In genomic region chr6:4677751-4678065, GRCh38 we compare ENCODE assay signal across 21 cellular contexts.
DNase-seq lines count a peak whose midpoint lies in the region; ATAC-seq and TF ChIP-seq lines count a peak whose summit lies in the region.
"Had no signal": no experiment of that assay in that cellular context is flagged by ENCODE, and none has a peak within 500 bp of the region (broad histone marks: within the 10 kb centered on the region; RNA-seq: fewer than 3 reads in every experiment).

No MANE protein-coding gene starts in this region.

- no peaks in the 10 kb centered on the region for H3K27me3 ChIP-seq in right atrium auricular region
- H3K27me3 ChIP-seq in esophagus (ENCODE audit: control insufficient read depth in 1 of 2, insufficient read depth in 2 of 2, low read length in 2 of 2), result no peaks in the 10 kb centered on the region
- H3K27me3 ChIP-seq: BLaER1 had no signal

- H3K9me3 Mint-ChIP-seq in activated T-cell treated with anti-CD3 and anti-CD28 coated beads, Interleukin-2, amount 50 U/mL, for 4 hours, result no peaks in the 10 kb centered on the region
- no peaks in the 10 kb centered on the region for H3K9me3 Mint-ChIP-seq in activated T-helper 17 cell treated with anti-CD3 and anti-CD28 coated beads, Interleukin-2, amount 50 U/mL, for 72 hours
- H3K9me3 Mint-ChIP-seq: CD4-positive, CD25-positive, alpha-beta regulatory T cell; CD8-positive, alpha-beta T cell; H9 had no signal

- H3K4me1 ChIP-seq in right atrium auricular region, result no peaks in the 10 kb centered on the region
- peaks cover 2 to 7% of the 10 kb centered on the region in 2 donors for H3K4me1 ChIP-seq in esophagus (ENCODE audit: control insufficient read depth in 2 of 2, insufficient read depth in 2 of 2, low read length in 1 of 2)

- H3K27ac Mint-ChIP-seq in activated T-helper 17 cell treated with anti-CD3 and anti-CD28 coated beads, Interleukin-2, amount 50 U/mL, for 72 hours, result no peak overlapping the region
- H3K27ac Mint-ChIP-seq: B cell; CD4-positive, CD25-positive, alpha-beta regulatory T cell; CD8-positive, alpha-beta T cell; H9 had no signal

- H3K9me3 ChIP-seq in right atrium auricular region (no peaks in the 10 kb centered on the region), esophagus (ENCODE audit: control insufficient read depth in 2 of 2, insufficient read depth in 1 of 2, low read depth in 1 of 2, low read length in 1 of 2) (no peaks in the 10 kb centered on the region)
- H3K9me3 ChIP-seq: BLaER1 had no signal

- H3K4me3 ChIP-seq in right atrium auricular region, result no peak overlapping the region
- H3K4me3 ChIP-seq in esophagus (ENCODE audit: low read depth in 1 of 2, low read length in 2 of 2), result no peak overlapping the region
- H3K4me3 ChIP-seq: BLaER1, GM23248 had no signal

- DNase-seq in right atrium auricular region (ENCODE audit: low spot score), result peak; percentile 38
- no peak for DNase-seq in cardiac septum (ENCODE audit: low spot score)
- peak; percentile 72 for DNase-seq in mesenteric fat pad (ENCODE audit: low spot score)
- DNase-seq in activated T-cell treated with anti-CD3 and anti-CD28 coated beads, Interleukin-2, amount 50 U/mL, for 4 hours, result no peak
- no peak for DNase-seq in COLO668 (lab: John Stamatoyannopoulos, UW; ENCODE audit: unreplicated experiment)
- DNase-seq: CD4-positive, CD25-positive, alpha-beta regulatory T cell; DMS 273 treated with DMSO at 0.1 percent for 48 hours; DMS79; EL; GF-D8; GM23248; H9 had no signal

- WGBS in esophagus, 2 donors, result 72% methylated on average over 4 of the region's 4 CpGs

- H3K27me3 Mint-ChIP-seq in activated T-cell treated with anti-CD3 and anti-CD28 coated beads, Interleukin-2, amount 50 U/mL, for 4 hours (ENCODE audit: low read depth), result peaks cover 6% of the 10 kb centered on the region
- H3K27me3 Mint-ChIP-seq in activated T-helper 17 cell treated with anti-CD3 and anti-CD28 coated beads, Interleukin-2, amount 50 U/mL, for 72 hours, result peaks cover 12% of the 10 kb centered on the region

- intact Hi-C loops in cardiac septum (cut with DNase I), result no loop called here

- TF ChIP-seq CTCF in right atrium auricular region (IDR thresholded peaks at IDR 0.05), result no peak

- H3K27ac ChIP-seq in right atrium auricular region, result no peak overlapping the region
- H3K27ac ChIP-seq in esophagus (ENCODE audit: low read depth in 2 of 2, low read length in 1 of 2), result peak overlapping the region; percentile 62 to 80
- H3K27ac ChIP-seq: 22Rv1, BLaER1, C4-2B, GM23248 had no signal

- no peaks in the 10 kb centered on the region for H3K4me1 Mint-ChIP-seq in activated T-cell treated with anti-CD3 and anti-CD28 coated beads, Interleukin-2, amount 50 U/mL, for 4 hours (ENCODE audit: low read depth)
- H3K4me1 Mint-ChIP-seq in activated T-helper 17 cell treated with anti-CD3 and anti-CD28 coated beads, Interleukin-2, amount 50 U/mL, for 72 hours, result no peaks in the 10 kb centered on the region
- H3K4me1 Mint-ChIP-seq: B cell; CD4-positive, CD25-positive, alpha-beta regulatory T cell had no signal

- no peaks in the 10 kb centered on the region for H3K36me3 ChIP-seq in right atrium auricular region
- no peaks in the 10 kb centered on the region for H3K36me3 ChIP-seq in esophagus (ENCODE audit: control insufficient read depth in 2 of 2, insufficient read depth in 2 of 2, low read length in 1 of 2)
- H3K36me3 ChIP-seq: BLaER1 had no signal

- no peak overlapping the region for H3K4me3 Mint-ChIP-seq in activated T-cell treated with anti-CD3 and anti-CD28 coated beads, Interleukin-2, amount 50 U/mL, for 4 hours
- H3K4me3 Mint-ChIP-seq in activated T-helper 17 cell treated with anti-CD3 and anti-CD28 coated beads, Interleukin-2, amount 50 U/mL, for 72 hours, result no peak overlapping the region
- H3K4me3 Mint-ChIP-seq: B cell; CD4-positive, CD25-positive, alpha-beta regulatory T cell; CD8-positive, alpha-beta T cell; H9 had no signal

- H3K36me3 Mint-ChIP-seq in activated T-cell treated with anti-CD3 and anti-CD28 coated beads, Interleukin-2, amount 50 U/mL, for 4 hours (ENCODE audit: insufficient read depth), result no peaks in the 10 kb centered on the region
- no peaks in the 10 kb centered on the region for H3K36me3 Mint-ChIP-seq in activated T-helper 17 cell treated with anti-CD3 and anti-CD28 coated beads, Interleukin-2, amount 50 U/mL, for 72 hours (ENCODE audit: low read depth)
- H3K36me3 Mint-ChIP-seq: CD4-positive, CD25-positive, alpha-beta regulatory T cell; CD8-positive, alpha-beta T cell had no signal

- ATAC-seq in activated T-cell treated with anti-CD3 and anti-CD28 coated beads, Interleukin-2, amount 50 U/mL, for 4 hours, result no peak
- ATAC-seq in activated T-helper 17 cell treated with anti-CD3 and anti-CD28 coated beads, Interleukin-2, amount 50 U/mL, for 72 hours (replicated peaks), result no peak
- no peak for ATAC-seq in GM21723 (IDR thresholded peaks at IDR 0.05; ENCODE audit: unreplicated experiment)
- ATAC-seq: CD8-positive, alpha-beta T cell; HCT116 had no signal

Comparison
In these comparisons a context has a peak if more than half of its experiments do, and no peak if none do; other contexts are left out.
1. DNase-seq: peak in right atrium auricular region (single experiment) and mesenteric fat pad (single experiment); none in cardiac septum (single experiment), activated T-cell treated with anti-CD3 and anti-CD28 coated beads, Interleukin-2, amount 50 U/mL, for 4 hours (single experiment) and COLO668 (single experiment).
2. H3K27ac ChIP-seq: peak in esophagus (2 of 2); none in right atrium auricular region (0 of 2).